8 cellular contexts compared by ENCODE assay signal in genomic region chr17:32341857-32342602, GRCh38. TPM values are rescaled to one million over a fixed set of nuclear protein-coding genes. Genes with fewer than 3 reads are reported as not detected.
A peak's percentile ranks its signal among the peaks of the same experiment; 100 is the strongest.
DNase-seq lines count a peak whose midpoint lies in the region; ATAC-seq and TF ChIP-seq lines count a peak whose summit lies in the region.

Gene C17orf75 (minus strand): TSS chr17:32342173. CDS start chr17:32342139, 34 bp downstream.

- H3K4me3 Mint-ChIP-seq in CD14-positive monocyte = peak within 1 kb of the TSS; percentile 90 to 93

- peaks cover 31% of the 10 kb centered on the region for H3K4me1 Mint-ChIP-seq in CD14-positive monocyte

- no peaks in the 10 kb centered on the region for H3K9me3 ChIP-seq in OCI-LY7 (ENCODE audit: low read length)
- H3K9me3 ChIP-seq in mucosa of descending colon = no peaks in the 10 kb centered on the region

- H3K27ac Mint-ChIP-seq in CD14-positive monocyte = peak within 1 kb of the TSS; percentile 85 to 94 (median 92)

- H3K27ac ChIP-seq in OCI-LY7 (ENCODE audit: low read depth, low read length, poor library complexity, severe bottlenecking) (peak within 1 kb of the TSS; percentile 73), epithelial cell of prostate (peak within 1 kb of the TSS; percentile 73)

- H3K4me2 ChIP-seq in OCI-LY7 (ENCODE audit: low read length) = peak within 1 kb of the TSS; percentile 94

- ATAC-seq in GM19372 (IDR thresholded peaks at IDR 0.05; ENCODE audit: low read depth, unreplicated experiment) = peak; percentile 87
- peak; percentile 63 for ATAC-seq in HG03571 (IDR thresholded peaks at IDR 0.05; ENCODE audit: unreplicated experiment)
- peak; percentile 96 for ATAC-seq in mucosa of descending colon

- DNase-seq in CD14-positive monocyte (ENCODE audit: low spot score) = peak; percentile 69
- peak; percentile 86 for DNase-seq in OCI-LY7 (ENCODE audit: low spot score)
- DNase-seq in activated T-cell treated with anti-CD3 and anti-CD28 coated beads for 24 hours (ENCODE audit: low read depth) = peak; percentile 79
- DNase-seq in epithelial cell of prostate (ENCODE audit: low read depth, low spot score) = no peak
- DNase-seq in mucosa of descending colon = peak; percentile 80 to 88 (median 86)
- DNase-seq in stimulated activated CD8-positive, alpha-beta memory T cell treated with anti-CD3 and anti-CD28 coated beads, Interleukin-4, amount 100 ng/mL, for 1 hour (ENCODE audit: low read depth in 2 of 2, low spot score in 1 of 2) = peak; percentile 41 to 66

- peaks cover 0 to 3% (median 2%) of the 10 kb centered on the region in 3 donors for H3K27me3 Mint-ChIP-seq in CD14-positive monocyte (ENCODE audit: low read depth in 3 of 3)

- H3K79me2 ChIP-seq in OCI-LY7 (ENCODE audit: insufficient read depth, low read depth, low read length) = peaks cover 16% of the 10 kb centered on the region; the same call in 1 of the 2 replicates

- H2AFZ ChIP-seq in OCI-LY7 (ENCODE audit: low read length) = peak within 1 kb of the TSS; percentile 96

- H3K36me3 Mint-ChIP-seq in CD14-positive monocyte = peaks cover 15 to 24% of the 10 kb centered on the region in 2 donors

- no peaks in the 10 kb centered on the region for H3K9me2 ChIP-seq in OCI-LY7 (ENCODE audit: insufficient read depth, low read length)

- no TSS peak for BruUV-seq in OCI-LY7 (replicated peaks; lab: Mats Ljungman, UMichigan)

- H3K36me3 ChIP-seq in OCI-LY7 (ENCODE audit: insufficient read depth, low read length) (peaks cover 26% of the 10 kb centered on the region), mucosa of descending colon (ENCODE audit: low read depth) (peaks cover 4% of the 10 kb centered on the region)

- H4K20me1 ChIP-seq in OCI-LY7 (ENCODE audit: insufficient read depth, low read length) = no peaks in the 10 kb centered on the region

- POLR2A ChIA-PET in OCI-LY7 (lab: Charles Lee) = interaction anchor here (1.0 kb wide), 1 partner anchor 12 kb away, joined by 3 read pairs; no protein-coding TSS in a partner anchor

- CTCF ChIA-PET in OCI-LY7 (lab: Charles Lee; ENCODE audit: unreplicated experiment) = no interaction called here

- no peaks in the 10 kb centered on the region for H3K9me3 Mint-ChIP-seq in CD14-positive monocyte

- intact Hi-C loops in CD14-positive monocyte (cut with micrococcal nuclease) (loop anchor here in 1 of 2 donors (5.0 kb wide), 1 partner anchor 90 kb away; no protein-coding TSS in a partner anchor), OCI-LY7 (cut with micrococcal nuclease; ENCODE audit: unreplicated experiment) (no loop called here), mucosa of descending colon (cut with DNase I, micrococcal nuclease) (no loop called here)

- no peak for TF ChIP-seq CTCF in CD14-positive monocyte (IDR thresholded peaks at IDR 0.05)
- TF ChIP-seq CTCF in OCI-LY7 (conservative IDR thresholded peaks at IDR 0.05; ENCODE audit: low read length) = no peak
- no peak for TF ChIP-seq CTCF in mucosa of descending colon (IDR thresholded peaks at IDR 0.05)

- peak within 1 kb of the TSS; percentile 87 for H3K4me3 ChIP-seq in OCI-LY7 (ENCODE audit: low read depth, low read length, poor library complexity, severe bottlenecking)
- peak within 1 kb of the TSS; percentile 32 for H3K4me3 ChIP-seq in mucosa of descending colon

- H3K4me1 ChIP-seq in OCI-LY7 (ENCODE audit: insufficient read depth, low read length, poor library complexity, severe bottlenecking) = peaks cover 15% of the 10 kb centered on the region
- H3K4me1 ChIP-seq in mucosa of descending colon (ENCODE audit: low read depth) = peaks cover 13% of the 10 kb centered on the region

RNA-seq across cellular contexts. Expression of gene C17orf75, which starts in this region (rescaled TPM):
- 1 to 10 TPM; 5.0 to 5.7 TPM for polyA plus RNA-seq in CD14-positive monocyte
- 70.9 and 106 TPM in 2 replicates for total RNA-seq in OCI-LY7 (2014; rRNA removed; shearing (Covaris generic))
- total RNA-seq in OCI-LY7 (2022) = 64.8 and 66.1 TPM in 2 replicates
- total RNA-seq in mucosa of descending colon = 10 to 100 TPM; 10.3 to 14.8 (median 12.9) TPM

Comparison
In these comparisons a context has a peak if more than half of its experiments do, and no peak if none do; other contexts are left out.
1. RNA of gene C17orf75 (total RNA-seq): 64.8 to 106 TPM in OCI-LY7; 10.3 to 14.8 TPM in mucosa of descending colon; every median in the first group is over 4 times any median in the second.
2. Peak in every context shown above with its lines, with median percentiles within 50 percentile points of each other: ATAC-seq.